8 cellular contexts compared by ENCODE assay signal in genomic region chr4:154779362-154779947, GRCh38. TPM values are rescaled to one million over a fixed set of nuclear protein-coding genes. Genes with fewer than 3 reads are reported as not detected.
A peak's percentile ranks its signal among the peaks of the same experiment; 100 is the strongest.
DNase-seq lines count a peak whose midpoint lies in the region; ATAC-seq, FAIRE-seq and TF ChIP-seq lines count a peak whose summit lies in the region.

No MANE protein-coding gene starts in this region.

- no peaks in the 10 kb centered on the region for H3K79me2 ChIP-seq in DND-41 (ENCODE audit: insufficient read depth, low read length)

- H3K27ac ChIP-seq in DND-41 (ENCODE audit: low read length), result no peak overlapping the region
- no peak overlapping the region for H3K27ac ChIP-seq in CD4-positive, alpha-beta memory T cell (ENCODE audit: low read depth, low read length)

- no peak for ATAC-seq in DND-41 (ENCODE audit: insufficient read depth, low read depth)

- no peaks in the 10 kb centered on the region for H3K4me1 ChIP-seq in DND-41 (ENCODE audit: insufficient read depth, low read length)
- H3K4me1 ChIP-seq in CD4-positive, alpha-beta memory T cell (ENCODE audit: insufficient read depth, low read length), result no peaks in the 10 kb centered on the region

- no peak for DNase-seq in DND-41
- peak; percentile 9 for DNase-seq in M059J (ENCODE audit: low read depth)
- peak; percentile 74 for DNase-seq in dedifferentiated amniotic fluid mesenchymal stem cell (ENCODE audit: extremely low spot score)
- no peak for DNase-seq in nephron progenitor cell
- DNase-seq in CD4-positive, alpha-beta memory T cell, result no peak
- no peak for DNase-seq in activated CD4-positive, CD25-positive, alpha-beta regulatory T cell (lab: John Stamatoyannopoulos, UW)
- no peak for DNase-seq in RCC 7860 (ENCODE audit: low spot score)
- no peak for DNase-seq in activated naive CD4-positive, alpha-beta T cell treated with anti-CD3 and anti-CD28 coated beads for 36 hours

- no peak overlapping the region for H3K9ac ChIP-seq in DND-41 (ENCODE audit: low read depth, low read length)

- intact Hi-C loops in CD4-positive, alpha-beta memory T cell (cut with micrococcal nuclease), result no loop called here
- intact Hi-C loops in activated naive CD4-positive, alpha-beta T cell treated with anti-CD3 and anti-CD28 coated beads for 36 hours (cut with micrococcal nuclease), result loop anchor here (2.0 kb wide), 3 partner anchors 143 to 229 kb away; partner anchors contain the start of gene PLRG1

- H3K4me2 ChIP-seq in DND-41 (ENCODE audit: insufficient read depth, low read length), result no peak overlapping the region

- no peaks in the 10 kb centered on the region for H3K27me3 ChIP-seq in DND-41 (ENCODE audit: insufficient read depth, low read length, poor library complexity)
- H3K27me3 ChIP-seq in CD4-positive, alpha-beta memory T cell (ENCODE audit: insufficient read depth, low read length), result no peaks in the 10 kb centered on the region

- peaks cover 4% of the 10 kb centered on the region for H3K27me3 Mint-ChIP-seq in nephron progenitor cell (ENCODE audit: low read depth, poor library complexity)
- H3K27me3 Mint-ChIP-seq in CD4-positive, alpha-beta memory T cell, result peaks cover 0 to 5% of the 10 kb centered on the region in 2 donors
- H3K27me3 Mint-ChIP-seq in activated naive CD4-positive, alpha-beta T cell treated with anti-CD3 and anti-CD28 coated beads for 36 hours (ENCODE audit: low read depth), result peaks cover 26% of the 10 kb centered on the region

- FAIRE-seq in RCC 7860 (lab: Jason Lieb, UNC), result no peak

- H3K4me1 Mint-ChIP-seq in nephron progenitor cell, result no peaks in the 10 kb centered on the region
- H3K4me1 Mint-ChIP-seq in CD4-positive, alpha-beta memory T cell, result no peaks in the 10 kb centered on the region
- no peaks in the 10 kb centered on the region for H3K4me1 Mint-ChIP-seq in activated naive CD4-positive, alpha-beta T cell treated with anti-CD3 and anti-CD28 coated beads for 36 hours (ENCODE audit: low read depth)

- H3K9me3 ChIP-seq in DND-41 (ENCODE audit: insufficient read depth, low read length, severe bottlenecking), result no peaks in the 10 kb centered on the region
- no peaks in the 10 kb centered on the region for H3K9me3 ChIP-seq in CD4-positive, alpha-beta memory T cell (ENCODE audit: control insufficient read depth in 1 of 2, low read length in 2 of 2)

- H3K4me3 Mint-ChIP-seq in nephron progenitor cell, result no peak overlapping the region
- H3K4me3 Mint-ChIP-seq in CD4-positive, alpha-beta memory T cell, result no peak overlapping the region
- no peak overlapping the region for H3K4me3 Mint-ChIP-seq in activated naive CD4-positive, alpha-beta T cell treated with anti-CD3 and anti-CD28 coated beads for 36 hours

- POLR2A ChIA-PET in CD4-positive, alpha-beta memory T cell (lab: Charles Lee; ENCODE audit: partially characterized antibody), result no interaction called here

- peak; percentile 48 for TF ChIP-seq CTCF in DND-41 (IDR thresholded peaks at IDR 0.05; ENCODE audit: borderline replicate concordance, extremely low read depth, low read length, poor library complexity, severe bottlenecking)
- peak; percentile 59 for TF ChIP-seq CTCF in nephron progenitor cell (IDR thresholded peaks at IDR 0.05)

- CTCF ChIA-PET in CD4-positive, alpha-beta memory T cell (lab: Charles Lee; ENCODE audit: partially characterized antibody), result interaction anchor here (1.6 kb wide), 1 partner anchor 13 kb away, joined by 3 read pairs; no protein-coding TSS in a partner anchor
- CTCF ChIA-PET in activated naive CD4-positive, alpha-beta T cell treated with anti-CD3 and anti-CD28 coated beads for 36 hours (lab: Charles Lee), result interaction anchor here (1.2 kb wide), 1 partner anchor 142 kb away, joined by 6 read pairs; no protein-coding TSS in a partner anchor

- H2AFZ ChIP-seq in DND-41 (ENCODE audit: low read depth, low read length), result no peak overlapping the region

- no peak overlapping the region for H3K27ac Mint-ChIP-seq in nephron progenitor cell
- no peak overlapping the region for H3K27ac Mint-ChIP-seq in CD4-positive, alpha-beta memory T cell
- H3K27ac Mint-ChIP-seq in activated naive CD4-positive, alpha-beta T cell treated with anti-CD3 and anti-CD28 coated beads for 36 hours, result no peak overlapping the region

- no peaks in the 10 kb centered on the region for H4K20me1 ChIP-seq in DND-41 (ENCODE audit: insufficient read depth, low read length)

- H3K36me3 ChIP-seq in DND-41 (ENCODE audit: insufficient read depth, low read length), result no peaks in the 10 kb centered on the region
- no peaks in the 10 kb centered on the region for H3K36me3 ChIP-seq in CD4-positive, alpha-beta memory T cell (ENCODE audit: insufficient read depth, low read length)

- peaks cover 3% of the 10 kb centered on the region for H3K9me3 Mint-ChIP-seq in nephron progenitor cell
- peaks cover 0 to 9% (median 2%) of the 10 kb centered on the region in 8 donors for H3K9me3 Mint-ChIP-seq in CD4-positive, alpha-beta memory T cell
- no peaks in the 10 kb centered on the region for H3K9me3 Mint-ChIP-seq in activated naive CD4-positive, alpha-beta T cell treated with anti-CD3 and anti-CD28 coated beads for 36 hours

- no peaks in the 10 kb centered on the region for H3K36me3 Mint-ChIP-seq in nephron progenitor cell (ENCODE audit: low read depth)
- no peaks in the 10 kb centered on the region for H3K36me3 Mint-ChIP-seq in CD4-positive, alpha-beta memory T cell
- no peaks in the 10 kb centered on the region for H3K36me3 Mint-ChIP-seq in activated naive CD4-positive, alpha-beta T cell treated with anti-CD3 and anti-CD28 coated beads for 36 hours (ENCODE audit: low read depth)

- no peak overlapping the region for H3K4me3 ChIP-seq in DND-41 (ENCODE audit: low read depth in 1 of 2, low read length in 2 of 2)
- H3K4me3 ChIP-seq in CD4-positive, alpha-beta memory T cell (ENCODE audit: low read length in 2 of 2), result no peak overlapping the region

RNA-seq across cellular contexts. Expression of gene RBM46, which starts 1.6 kb away (rescaled TPM):
- total RNA-seq in M059J (2014; rRNA removed; shearing (Covaris generic)), result not detected in 2 replicates
- total RNA-seq in CD4-positive, alpha-beta memory T cell, result not detected
- polyA plus RNA-seq in CD4-positive, alpha-beta memory T cell, result not detected
- total RNA-seq in activated naive CD4-positive, alpha-beta T cell treated with anti-CD3 and anti-CD28 coated beads for 36 hours, result not detected

RNA-seq across cellular contexts. Expression of gene LRAT, which starts 35.7 kb away (rescaled TPM):
- not detected in 2 replicates for total RNA-seq in M059J (2014; rRNA removed; shearing (Covaris generic))
- not detected for total RNA-seq in CD4-positive, alpha-beta memory T cell
- not detected for polyA plus RNA-seq in CD4-positive, alpha-beta memory T cell
- not detected for total RNA-seq in activated naive CD4-positive, alpha-beta T cell treated with anti-CD3 and anti-CD28 coated beads for 36 hours

Comparison
In these comparisons a context has a peak if more than half of its experiments do, and no peak if none do; other contexts are left out.
1. DNase-seq: peak in M059J (single experiment) and dedifferentiated amniotic fluid mesenchymal stem cell (single experiment); none in DND-41 (single experiment), nephron progenitor cell (single experiment), CD4-positive, alpha-beta memory T cell (0 of 5), activated CD4-positive, CD25-positive, alpha-beta regulatory T cell (0 of 4), RCC 7860 (single experiment) and activated naive CD4-positive, alpha-beta T cell treated with anti-CD3 and anti-CD28 coated beads for 36 hours (single experiment).